Comparison of ENCODE assay signal across 20 cellular contexts in genomic region chrX:48548871-48549270, GRCh38. TPM values are rescaled to one million over a fixed set of nuclear protein-coding genes. Genes with fewer than 3 reads are reported as not detected.
DNase-seq lines count a peak whose midpoint lies in the region; ATAC-seq, FAIRE-seq and TF ChIP-seq lines count a peak whose summit lies in the region.
"Had no signal": no experiment of that assay in that cellular context is flagged by ENCODE, and none has a peak within 500 bp of the region (broad histone marks: within the 10 kb centered on the region; RNA-seq: fewer than 3 reads in every experiment).

No MANE protein-coding gene starts in this region.

- no peaks in the 10 kb centered on the region; a peak in 1 of 22 replicates for H4K20me1 ChIP-seq in BLaER1 treated with 17β-estradiol and CSF1 and Interleukin-3, amounts not matched to agents 10 nM and 100 nM
- H4K20me1 ChIP-seq in HepG2 (ENCODE audit: insufficient read depth, low read length), result no peaks in the 10 kb centered on the region

- no TSS peak for BruUV-seq in HepG2 (replicated peaks; lab: Mats Ljungman, UMichigan)

- peaks cover 5 to 48% (median 13%) of the 10 kb centered on the region in 11 experiments; a peak in 17 of 22 replicates for H3K36me3 ChIP-seq in BLaER1 treated with 17β-estradiol and CSF1 and Interleukin-3, amounts not matched to agents 10 nM and 100 nM
- H3K36me3 ChIP-seq in HepG2 (replicated peaks in 1 of 2; ENCODE audit: control insufficient read depth in 1 of 2, insufficient read depth in 2 of 2, low read length in 2 of 2) (no peaks in the 10 kb centered on the region; a peak in 1 of 5 replicates), upper lobe of right lung (peaks cover 15% of the 10 kb centered on the region)

- H3K9ac ChIP-seq in BLaER1 treated with 17β-estradiol and CSF1 and Interleukin-3, amounts not matched to agents 10 nM and 100 nM, result peak overlapping the region in 1 of 11 experiments; percentile 23; a peak in 2 of 22 replicates
- H3K9ac ChIP-seq in HepG2 (ENCODE audit: insufficient read depth, low read depth, low read length), result no peak overlapping the region
- H3K9ac ChIP-seq: BLaER1 had no signal

- POLR2A ChIA-PET in HepG2 (lab: Yijun Ruan, JAX), result interaction anchor here (1.1 to 1.2 kb wide), 2 partner anchors 9 to 25 kb away, joined by 3 to 4 read pairs; partner anchors contain the start of genes RBM3 and TBC1D25

- H3K27me3 ChIP-seq in BLaER1 treated with 17β-estradiol and CSF1 and Interleukin-3, amounts not matched to agents 10 nM and 100 nM, result peaks cover 0 to 29% (median 8%) of the 10 kb centered on the region in 11 experiments; a peak in 10 of 22 replicates
- H3K27me3 ChIP-seq in HepG2 (ENCODE audit: control insufficient read depth in 1 of 2, insufficient read depth in 2 of 2, low read length in 2 of 2) (no peaks in the 10 kb centered on the region), upper lobe of right lung (no peaks in the 10 kb centered on the region)
- H3K27me3 ChIP-seq: BLaER1 had no signal

- in situ Hi-C loops in HepG2 (cut with HindIII; ENCODE audit: extremely low pct_ligation_motif_present, low pct_unique_long_range_greater_than_20kb), result no loop called here

- peak; percentile 74 for ATAC-seq in HepG2
- ATAC-seq in GM18498 (IDR thresholded peaks at IDR 0.05; ENCODE audit: unreplicated experiment), result no peak
- ATAC-seq in upper lobe of right lung, result no peak
- ATAC-seq: GM23338, HCT116 had no signal

- CTCF ChIA-PET in HepG2 (lab: Yijun Ruan, JAX; ENCODE audit: low intra/inter-chr PET ratio, low total read pairs), result no interaction called here

- H2AFZ ChIP-seq in HepG2 (ENCODE audit: low read length), result no peak overlapping the region
- H2AFZ ChIP-seq: GM23338 had no signal

- no peaks in the 10 kb centered on the region for H3K79me2 ChIP-seq in HepG2 (ENCODE audit: insufficient read depth, low read length)

- TF ChIP-seq EP300 in HepG2 (IDR thresholded peaks at IDR 0.05; ENCODE audit: low read depth in 2 of 2, low read length in 2 of 2), result peak in 1 of 2 experiments; percentile 30; a peak in 1 of 4 replicates
- TF ChIP-seq EP300 in HepG2 (CRISPR knock-in tag; IDR thresholded peaks at IDR 0.05; ENCODE audit: borderline replicate concordance), result no peak

- peak; percentile 8 for FAIRE-seq in GM19239 (lab: Jason Lieb, UNC)
- FAIRE-seq in HepG2 (lab: Jason Lieb, UNC), result peak; percentile 97
- FAIRE-seq: A204.1, D721Med, GM12892 had no signal

- no peak for TF ChIP-seq CTCF in HepG2 (CRISPR knock-in tag; IDR thresholded peaks at IDR 0.05)
- no peak for TF ChIP-seq CTCF in upper lobe of right lung (IDR thresholded peaks at IDR 0.05)

- intact Hi-C loops in HepG2 (cut with micrococcal nuclease; ENCODE audit: unreplicated experiment), result no loop called here
- intact Hi-C loops in upper lobe of right lung (cut with DNase I), result no loop called here

- TF ChIP-seq RAD21 in HepG2 (CRISPR knock-in tag; IDR thresholded peaks at IDR 0.05), result no peak

- 47% methylated on average over 3 of the region's 3 CpGs for WGBS in HepG2 (ENCODE audit: low lambda C conversion rate)

- peak overlapping the region in 8 of 11 experiments; percentile 5 to 76 (median 64); a peak in 8 of 22 replicates for H3K4me2 ChIP-seq in BLaER1 treated with 17β-estradiol and CSF1 and Interleukin-3, amounts not matched to agents 10 nM and 100 nM
- H3K4me2 ChIP-seq in HepG2 (ENCODE audit: low read depth, low read length), result peak overlapping the region; percentile 32; the same call in 1 of the 2 replicates
- H3K4me2 ChIP-seq: GM23338 had no signal

- no peak for TF ChIP-seq POLR2A in HepG2 (IDR thresholded peaks at IDR 0.05; ENCODE audit: insufficient read depth in 1 of 2, low read depth in 2 of 2, low read length in 2 of 2)

- H3K4me3 ChIP-seq in BLaER1 treated with 17β-estradiol and CSF1 and Interleukin-3, amounts not matched to agents 10 nM and 100 nM, result no peak overlapping the region
- no peak overlapping the region for H3K4me3 ChIP-seq in HepG2 (replicated peaks in 1 of 3; ENCODE audit: insufficient read depth in 1 of 3, low read depth in 2 of 3, low read length in 3 of 3)
- no peak overlapping the region for H3K4me3 ChIP-seq in upper lobe of right lung
- H3K4me3 ChIP-seq: BLaER1, GM23338 had no signal

- no peak for DNase-seq in GM19239 (ENCODE audit: insufficient read length, low spot score)
- DNase-seq in HepG2 (ENCODE audit: low spot score), result peak; percentile 72
- no peak for DNase-seq in islet precursor cell
- DNase-seq in upper lobe of right lung, result no peak
- DNase-seq: CD4-positive, alpha-beta T cell; CD8-positive, alpha-beta memory T cell; DMS 273 treated with DMSO at 0.1 percent for 48 hours; DMS79; EL; GF-D8; H9 had no signal

- no peaks in the 10 kb centered on the region for H3K9me3 ChIP-seq in BLaER1 treated with 17β-estradiol and CSF1 and Interleukin-3, amounts not matched to agents 10 nM and 100 nM (replicated peaks in 1 of 11)
- H3K9me3 ChIP-seq in HepG2 (ENCODE audit: low read length) (no peaks in the 10 kb centered on the region), upper lobe of right lung (no peaks in the 10 kb centered on the region)
- H3K9me3 ChIP-seq: BLaER1 had no signal

- peaks cover 20 to 52% (median 41%) of the 10 kb centered on the region in 10 experiments; a peak in 19 of 20 replicates for H3K4me1 ChIP-seq in BLaER1 treated with 17β-estradiol and CSF1 and Interleukin-3, amounts not matched to agents 10 nM and 100 nM
- peaks cover 26% of the 10 kb centered on the region for H3K4me1 ChIP-seq in HepG2 (ENCODE audit: insufficient read depth, low read length)
- H3K4me1 ChIP-seq in upper lobe of right lung, result no peaks in the 10 kb centered on the region

- H3K27ac ChIP-seq in BLaER1 treated with 17β-estradiol and CSF1 and Interleukin-3, amounts not matched to agents 10 nM and 100 nM, result peak overlapping the region in 9 of 11 experiments; percentile 65 to 85 (median 83); a peak in 16 of 22 replicates
- H3K27ac ChIP-seq in HepG2 (ENCODE audit: extremely low read length, insufficient read depth, low read length) (peak overlapping the region; percentile 75), upper lobe of right lung (no peak overlapping the region)
- H3K27ac ChIP-seq: 22Rv1, BLaER1 had no signal

RNA-seq across cellular contexts. Expression of gene TBC1D25, which starts 9.4 kb away (rescaled TPM):
- 3.2 and 3.5 TPM in 2 replicates for total RNA-seq in HepG2 (2016; rRNA removed; fragmentation: Illumina TruSeq; extraction: Trizol)
- total RNA-seq in HepG2 (2016; cell fraction: cytosol; rRNA removed; fragmentation: Illumina TruSeq; extraction: Trizol; ENCODE audit: low read depth), result 1.0 and 1.1 TPM in 2 replicates
- total RNA-seq in HepG2 (2016; cell fraction: insoluble cytoplasmic fraction; rRNA removed; fragmentation: Illumina TruSeq; extraction: Trizol), result 3.4 and 3.6 TPM in 2 replicates
- total RNA-seq in HepG2 (2016; cell fraction: membrane; rRNA removed; fragmentation: Illumina TruSeq; extraction: Trizol), result 5.5 and 6.0 TPM in 2 replicates
- 2.8 and 3.4 TPM in 2 replicates for total RNA-seq in HepG2 (2016; cell fraction: nucleus; rRNA removed; fragmentation: Illumina TruSeq; extraction: Trizol)
- polyA plus RNA-seq in HepG2 (2011; rRNA removed), result 4.7 and 6.0 TPM in 2 replicates
- polyA plus RNA-seq in HepG2 (2011; cell fraction: cytosol; rRNA removed), result 4.6 TPM in 2 replicates
- 16.8 and 21.5 TPM in 2 replicates for polyA plus RNA-seq in HepG2 (2011; cell fraction: nucleus; rRNA removed)
- polyA plus RNA-seq in HepG2 (2012), result 4.8 and 7.9 TPM in 2 replicates
- polyA plus RNA-seq in HepG2 (2016; cell fraction: cytosol; fragmentation: Illumina TruSeq; extraction: Trizol; ENCODE audit: low read depth), result 2.1 and 2.3 TPM in 2 replicates
- 4.0 and 6.3 TPM in 2 replicates for polyA plus RNA-seq in HepG2 (2016; cell fraction: insoluble cytoplasmic fraction; fragmentation: Illumina TruSeq; extraction: Trizol; ENCODE audit: low read depth)
- polyA plus RNA-seq in HepG2 (2016; cell fraction: membrane; fragmentation: Illumina TruSeq; extraction: Trizol; ENCODE audit: low read depth), result 4.8 and 5.4 TPM in 2 replicates
- 11.5 and 15.0 TPM in 2 replicates for polyA plus RNA-seq in HepG2 (2016; cell fraction: nucleus; fragmentation: Illumina TruSeq; extraction: Trizol; ENCODE audit: insufficient read depth, low read depth)
- 10.9 and 19.7 TPM in 2 replicates for polyA minus RNA-seq in HepG2 (2011; rRNA and poly(A)+ RNA removed; ENCODE audit: low replicate concordance)
- 5.1 and 5.5 TPM in 2 replicates for polyA minus RNA-seq in HepG2 (2011; cell fraction: cytosol; rRNA and poly(A)+ RNA removed)
- 7.9 and 9.4 TPM in 2 replicates for polyA minus RNA-seq in HepG2 (2011; cell fraction: nucleus; rRNA and poly(A)+ RNA removed)
- total RNA-seq in upper lobe of right lung, result 14.6 TPM

RNA-seq across cellular contexts. Expression of gene RBM3, which starts 25.4 kb away (rescaled TPM):
- total RNA-seq in HepG2 (2016; rRNA removed; fragmentation: Illumina TruSeq; extraction: Trizol) (182 and 239 TPM in 2 replicates), upper lobe of right lung (170 TPM)
- total RNA-seq in HepG2 (2016; cell fraction: cytosol; rRNA removed; fragmentation: Illumina TruSeq; extraction: Trizol; ENCODE audit: low read depth), result 72.2 and 83.3 TPM in 2 replicates
- total RNA-seq in HepG2 (2016; cell fraction: insoluble cytoplasmic fraction; rRNA removed; fragmentation: Illumina TruSeq; extraction: Trizol), result 186 and 267 TPM in 2 replicates
- 111 and 139 TPM in 2 replicates for total RNA-seq in HepG2 (2016; cell fraction: membrane; rRNA removed; fragmentation: Illumina TruSeq; extraction: Trizol)
- total RNA-seq in HepG2 (2016; cell fraction: nucleus; rRNA removed; fragmentation: Illumina TruSeq; extraction: Trizol), result 96.1 and 99.4 TPM in 2 replicates
- polyA plus RNA-seq in HepG2 (2011; rRNA removed), result 109 and 123 TPM in 2 replicates
- polyA plus RNA-seq in HepG2 (2011; cell fraction: cytosol; rRNA removed), result 78.5 and 83.5 TPM in 2 replicates
- 120 and 154 TPM in 2 replicates for polyA plus RNA-seq in HepG2 (2011; cell fraction: nucleus; rRNA removed)
- 62.4 and 136 TPM in 2 replicates for polyA plus RNA-seq in HepG2 (2012)
- polyA plus RNA-seq in HepG2 (2016; cell fraction: cytosol; fragmentation: Illumina TruSeq; extraction: Trizol; ENCODE audit: low read depth), result 83.2 and 86.4 TPM in 2 replicates
- polyA plus RNA-seq in HepG2 (2016; cell fraction: insoluble cytoplasmic fraction; fragmentation: Illumina TruSeq; extraction: Trizol; ENCODE audit: low read depth), result 284 and 351 TPM in 2 replicates
- polyA plus RNA-seq in HepG2 (2016; cell fraction: membrane; fragmentation: Illumina TruSeq; extraction: Trizol; ENCODE audit: low read depth), result 125 and 144 TPM in 2 replicates
- 196 and 214 TPM in 2 replicates for polyA plus RNA-seq in HepG2 (2016; cell fraction: nucleus; fragmentation: Illumina TruSeq; extraction: Trizol; ENCODE audit: insufficient read depth, low read depth)
- polyA minus RNA-seq in HepG2 (2011; rRNA and poly(A)+ RNA removed; ENCODE audit: low replicate concordance), result 139 and 240 TPM in 2 replicates
- polyA minus RNA-seq in HepG2 (2011; cell fraction: cytosol; rRNA and poly(A)+ RNA removed), result 47.4 and 57.2 TPM in 2 replicates
- 163 and 176 TPM in 2 replicates for polyA minus RNA-seq in HepG2 (2011; cell fraction: nucleus; rRNA and poly(A)+ RNA removed)

RNA-seq across cellular contexts. Expression of gene EBP, which starts 27.3 kb away (rescaled TPM):
- total RNA-seq in HepG2 (2016; rRNA removed; fragmentation: Illumina TruSeq; extraction: Trizol) (162 and 260 TPM in 2 replicates), upper lobe of right lung (93.4 TPM)
- 147 and 171 TPM in 2 replicates for total RNA-seq in HepG2 (2016; cell fraction: cytosol; rRNA removed; fragmentation: Illumina TruSeq; extraction: Trizol; ENCODE audit: low read depth)
- 146 and 274 TPM in 2 replicates for total RNA-seq in HepG2 (2016; cell fraction: insoluble cytoplasmic fraction; rRNA removed; fragmentation: Illumina TruSeq; extraction: Trizol)
- total RNA-seq in HepG2 (2016; cell fraction: membrane; rRNA removed; fragmentation: Illumina TruSeq; extraction: Trizol), result 149 and 167 TPM in 2 replicates
- 182 and 206 TPM in 2 replicates for total RNA-seq in HepG2 (2016; cell fraction: nucleus; rRNA removed; fragmentation: Illumina TruSeq; extraction: Trizol)
- polyA plus RNA-seq in HepG2 (2011; rRNA removed), result 106 and 162 TPM in 2 replicates
- 168 and 176 TPM in 2 replicates for polyA plus RNA-seq in HepG2 (2011; cell fraction: cytosol; rRNA removed)
- 94.7 and 111 TPM in 2 replicates for polyA plus RNA-seq in HepG2 (2011; cell fraction: nucleus; rRNA removed)
- 122 and 141 TPM in 2 replicates for polyA plus RNA-seq in HepG2 (2012)
- 138 and 157 TPM in 2 replicates for polyA plus RNA-seq in HepG2 (2016; cell fraction: cytosol; fragmentation: Illumina TruSeq; extraction: Trizol; ENCODE audit: low read depth)
- 129 and 142 TPM in 2 replicates for polyA plus RNA-seq in HepG2 (2016; cell fraction: insoluble cytoplasmic fraction; fragmentation: Illumina TruSeq; extraction: Trizol; ENCODE audit: low read depth)
- 117 and 128 TPM in 2 replicates for polyA plus RNA-seq in HepG2 (2016; cell fraction: membrane; fragmentation: Illumina TruSeq; extraction: Trizol; ENCODE audit: low read depth)
- polyA plus RNA-seq in HepG2 (2016; cell fraction: nucleus; fragmentation: Illumina TruSeq; extraction: Trizol; ENCODE audit: insufficient read depth, low read depth), result 318 and 347 TPM in 2 replicates
- 268 and 948 TPM in 2 replicates for polyA minus RNA-seq in HepG2 (2011; rRNA and poly(A)+ RNA removed; ENCODE audit: low replicate concordance)
- polyA minus RNA-seq in HepG2 (2011; cell fraction: cytosol; rRNA and poly(A)+ RNA removed), result 59.2 and 70.4 TPM in 2 replicates
- 25.6 and 30.3 TPM in 2 replicates for polyA minus RNA-seq in HepG2 (2011; cell fraction: nucleus; rRNA and poly(A)+ RNA removed)

RNA-seq across cellular contexts. Expression of gene PORCN, which starts 40.1 kb away (rescaled TPM):
- total RNA-seq in HepG2 (2016; rRNA removed; fragmentation: Illumina TruSeq; extraction: Trizol) (2.6 and 3.9 TPM in 2 replicates), upper lobe of right lung (8.9 TPM)
- total RNA-seq in HepG2 (2016; cell fraction: cytosol; rRNA removed; fragmentation: Illumina TruSeq; extraction: Trizol; ENCODE audit: low read depth), result 2.7 and 3.7 TPM in 2 replicates
- total RNA-seq in HepG2 (2016; cell fraction: insoluble cytoplasmic fraction; rRNA removed; fragmentation: Illumina TruSeq; extraction: Trizol), result 1.7 and 3.0 TPM in 2 replicates
- total RNA-seq in HepG2 (2016; cell fraction: membrane; rRNA removed; fragmentation: Illumina TruSeq; extraction: Trizol), result 4.4 and 5.2 TPM in 2 replicates
- total RNA-seq in HepG2 (2016; cell fraction: nucleus; rRNA removed; fragmentation: Illumina TruSeq; extraction: Trizol), result 1.9 and 2.5 TPM in 2 replicates
- polyA plus RNA-seq in HepG2 (2011; rRNA removed), result 5.8 and 6.0 TPM in 2 replicates
- 4.1 and 6.5 TPM in 2 replicates for polyA plus RNA-seq in HepG2 (2011; cell fraction: cytosol; rRNA removed)
- polyA plus RNA-seq in HepG2 (2011; cell fraction: nucleus; rRNA removed), result 19.8 and 20.1 TPM in 2 replicates
- polyA plus RNA-seq in HepG2 (2012), result 2.3 and 3.6 TPM in 2 replicates
- 3.8 and 3.9 TPM in 2 replicates for polyA plus RNA-seq in HepG2 (2016; cell fraction: cytosol; fragmentation: Illumina TruSeq; extraction: Trizol; ENCODE audit: low read depth)
- polyA plus RNA-seq in HepG2 (2016; cell fraction: insoluble cytoplasmic fraction; fragmentation: Illumina TruSeq; extraction: Trizol; ENCODE audit: low read depth), result 2.5 and 3.3 TPM in 2 replicates
- polyA plus RNA-seq in HepG2 (2016; cell fraction: membrane; fragmentation: Illumina TruSeq; extraction: Trizol; ENCODE audit: low read depth), result 4.6 and 5.1 TPM in 2 replicates
- polyA plus RNA-seq in HepG2 (2016; cell fraction: nucleus; fragmentation: Illumina TruSeq; extraction: Trizol; ENCODE audit: insufficient read depth, low read depth), result 5.0 and 5.7 TPM in 2 replicates
- 16.7 and 23.7 TPM in 2 replicates for polyA minus RNA-seq in HepG2 (2011; rRNA and poly(A)+ RNA removed; ENCODE audit: low replicate concordance)
- polyA minus RNA-seq in HepG2 (2011; cell fraction: cytosol; rRNA and poly(A)+ RNA removed), result 1.7 and 2.0 TPM in 2 replicates
- 4.2 and 5.1 TPM in 2 replicates for polyA minus RNA-seq in HepG2 (2011; cell fraction: nucleus; rRNA and poly(A)+ RNA removed)

RNA-seq across cellular contexts. Expression of gene WDR13, which starts 48.4 kb away (rescaled TPM):
- total RNA-seq in HepG2 (2016; rRNA removed; fragmentation: Illumina TruSeq; extraction: Trizol) (19.3 and 28.7 TPM in 2 replicates), upper lobe of right lung (121 TPM)
- total RNA-seq in HepG2 (2016; cell fraction: cytosol; rRNA removed; fragmentation: Illumina TruSeq; extraction: Trizol; ENCODE audit: low read depth), result 23.0 and 33.2 TPM in 2 replicates
- total RNA-seq in HepG2 (2016; cell fraction: insoluble cytoplasmic fraction; rRNA removed; fragmentation: Illumina TruSeq; extraction: Trizol), result 20.8 and 29.5 TPM in 2 replicates
- 42.7 and 44.4 TPM in 2 replicates for total RNA-seq in HepG2 (2016; cell fraction: membrane; rRNA removed; fragmentation: Illumina TruSeq; extraction: Trizol)
- total RNA-seq in HepG2 (2016; cell fraction: nucleus; rRNA removed; fragmentation: Illumina TruSeq; extraction: Trizol), result 15.9 and 18.0 TPM in 2 replicates
- polyA plus RNA-seq in HepG2 (2011; rRNA removed), result 37.1 and 52.7 TPM in 2 replicates
- 31.9 and 50.0 TPM in 2 replicates for polyA plus RNA-seq in HepG2 (2011; cell fraction: cytosol; rRNA removed)
- 389 and 473 TPM in 2 replicates for polyA plus RNA-seq in HepG2 (2011; cell fraction: nucleus; rRNA removed)
- 55.2 and 81.7 TPM in 2 replicates for polyA plus RNA-seq in HepG2 (2012)
- polyA plus RNA-seq in HepG2 (2016; cell fraction: cytosol; fragmentation: Illumina TruSeq; extraction: Trizol; ENCODE audit: low read depth), result 21.0 and 24.5 TPM in 2 replicates
- 20.4 and 20.7 TPM in 2 replicates for polyA plus RNA-seq in HepG2 (2016; cell fraction: insoluble cytoplasmic fraction; fragmentation: Illumina TruSeq; extraction: Trizol; ENCODE audit: low read depth)
- 28.5 and 34.5 TPM in 2 replicates for polyA plus RNA-seq in HepG2 (2016; cell fraction: membrane; fragmentation: Illumina TruSeq; extraction: Trizol; ENCODE audit: low read depth)
- 29.3 and 35.6 TPM in 2 replicates for polyA plus RNA-seq in HepG2 (2016; cell fraction: nucleus; fragmentation: Illumina TruSeq; extraction: Trizol; ENCODE audit: insufficient read depth, low read depth)
- 95.4 and 111 TPM in 2 replicates for polyA minus RNA-seq in HepG2 (2011; rRNA and poly(A)+ RNA removed; ENCODE audit: low replicate concordance)
- polyA minus RNA-seq in HepG2 (2011; cell fraction: cytosol; rRNA and poly(A)+ RNA removed), result 39.0 and 46.7 TPM in 2 replicates
- polyA minus RNA-seq in HepG2 (2011; cell fraction: nucleus; rRNA and poly(A)+ RNA removed), result 36.2 and 42.4 TPM in 2 replicates
